Comparison of ENCODE assay signal across 15 cellular contexts in the genomic region with DNA sequence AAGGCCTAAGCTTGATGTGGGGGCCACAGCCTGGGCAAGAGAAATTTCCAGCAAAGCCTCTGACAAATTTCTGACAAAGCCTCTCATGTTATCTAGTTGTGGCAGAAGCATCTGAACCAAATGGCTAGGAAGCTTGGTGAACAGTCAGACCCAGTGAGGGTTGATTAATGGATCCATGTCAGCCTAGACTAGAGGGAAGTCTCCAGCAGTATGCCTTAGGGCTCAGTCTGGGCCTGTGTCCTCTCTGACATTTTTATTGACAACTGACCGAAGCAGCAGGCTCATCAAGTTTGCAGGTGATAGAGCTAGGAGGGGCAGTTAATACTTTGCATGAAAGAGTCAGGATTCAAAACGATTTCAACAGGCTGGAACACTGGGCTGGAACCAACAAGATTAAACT.
"Had no signal": no experiment of that assay in that cellular context is flagged by ENCODE, and none has a peak within 500 bp of the region (broad histone marks: within the 10 kb centered on the region; RNA-seq: fewer than 3 reads in every experiment).

No MANE protein-coding gene starts in this region.

- H3K27ac ChIP-seq: colonic mucosa, foreskin keratinocyte, neural progenitor cell, ovary had no signal

- H3K9me3 Mint-ChIP-seq: endodermal cell; naive thymus-derived CD8-positive, alpha-beta T cell; neural progenitor cell had no signal

- H3K9me3 ChIP-seq: colonic mucosa, ovary had no signal

- H3K4me3 ChIP-seq: colonic mucosa, neural progenitor cell, ovary, smooth muscle cell had no signal

- H3K27me3 ChIP-seq: ovary had no signal

- H3K4me3 Mint-ChIP-seq: endodermal cell, neural progenitor cell had no signal

- ATAC-seq: foreskin keratinocyte; naive thymus-derived CD8-positive, alpha-beta T cell; right cardiac atrium had no signal

- H3K27ac Mint-ChIP-seq: endodermal cell; naive thymus-derived CD8-positive, alpha-beta T cell; neural progenitor cell had no signal

- H3K4me1 ChIP-seq: foreskin keratinocyte had no signal

- H3K36me3 ChIP-seq: colonic mucosa, neural progenitor cell, ovary had no signal

- DNase-seq: colonic mucosa; dermis blood vessel endothelial cell; endodermal cell; erythroblast; foreskin keratinocyte; kidney glomerular epithelial cell; mesendoderm; naive thymus-derived CD8-positive, alpha-beta T cell; nucleus accumbens; ovary; right cardiac atrium; stimulated activated CD4-positive, alpha-beta T cell treated with anti-CD3 and anti-CD28 coated beads, Interleukin-2, amount 100 ng/mL, for 48 hours; stimulated activated naive CD4-positive, alpha-beta T cell treated with Interleukin-2 at 50 U/mL for 16 hours had no signal
